In the genomic region with DNA sequence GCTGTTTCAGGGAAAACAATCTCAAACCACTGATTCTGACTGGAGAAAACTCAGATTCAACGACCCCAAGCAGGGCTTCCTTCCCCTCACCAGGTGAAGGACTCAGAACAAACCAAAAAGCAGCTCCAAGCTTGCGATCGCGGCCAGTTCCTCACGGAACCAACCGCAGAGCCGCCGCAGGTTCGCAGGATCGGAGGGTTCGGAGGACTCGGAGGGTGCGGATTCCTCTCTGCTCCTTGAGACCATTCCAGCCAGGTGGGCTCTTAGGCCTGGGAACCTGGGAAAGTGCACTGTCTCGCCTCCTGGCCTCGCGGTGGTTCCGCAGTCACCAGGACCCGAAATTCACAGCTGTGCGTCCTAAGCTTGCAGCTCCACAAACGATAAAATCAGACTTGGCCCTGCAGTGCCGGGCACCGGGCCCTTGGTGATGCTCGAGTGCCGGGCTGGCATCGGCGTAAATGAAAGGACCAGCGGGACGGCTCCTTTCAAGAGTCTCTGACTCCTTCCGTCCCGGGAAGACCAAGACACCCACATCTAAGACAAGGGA, we compare ENCODE assay signal across 8 cellular contexts.
DNase-seq lines count a peak whose midpoint lies in the region; ATAC-seq and TF ChIP-seq lines count a peak whose summit lies in the region.

No MANE protein-coding gene starts in this region.

- H3K9me3 ChIP-seq in SJCRH30 (replicated peaks): no peaks in the 10 kb centered on the region
- no peaks in the 10 kb centered on the region for H3K9me3 ChIP-seq in tibial artery

- H3K27me3 Mint-ChIP-seq in activated naive CD4-positive, alpha-beta T cell treated with anti-CD3 and anti-CD28 coated beads, Interleukin-2, amount 10 ng/mL, durations not matched to agents 7 days and 5 days: peaks cover 54% of the 10 kb centered on the region

- H3K4me1 Mint-ChIP-seq in activated naive CD4-positive, alpha-beta T cell treated with anti-CD3 and anti-CD28 coated beads, Interleukin-2, amount 10 ng/mL, durations not matched to agents 7 days and 5 days: peaks cover 26% of the 10 kb centered on the region

- intact Hi-C loops in tibial artery (cut with DNase I; ENCODE audit: low total_unique reads): loop anchor here (5.0 to 10.0 kb wide), 2 partner anchors 337 to 620 kb away; no protein-coding TSS in a partner anchor

- peak overlapping the region; percentile 67; the same call in 1 of the 2 replicates for H3K4me2 ChIP-seq in KMS-11

- H3K36me3 Mint-ChIP-seq in activated naive CD4-positive, alpha-beta T cell treated with anti-CD3 and anti-CD28 coated beads, Interleukin-2, amount 10 ng/mL, durations not matched to agents 7 days and 5 days: peaks cover 3% of the 10 kb centered on the region

- peak; percentile 92 for DNase-seq in EH (ENCODE audit: low read depth)
- DNase-seq in SJCRH30: peak; percentile 62 to 70
- peak; percentile 83 for DNase-seq in activated naive CD4-positive, alpha-beta T cell treated with anti-CD3 and anti-CD28 coated beads, Interleukin-2, amount 10 ng/mL, durations not matched to agents 7 days and 5 days
- DNase-seq in glomerular visceral epithelial cell (ENCODE audit: extremely low spot score): peak; percentile 92
- DNase-seq in omental fat pad (ENCODE audit: low spot score): peak; percentile 35
- peak; percentile 73 to 90 for DNase-seq in tibial artery

- H4K20me1 ChIP-seq in KMS-11 (ENCODE audit: insufficient read depth): no peaks in the 10 kb centered on the region

- H3K27ac Mint-ChIP-seq in activated naive CD4-positive, alpha-beta T cell treated with anti-CD3 and anti-CD28 coated beads, Interleukin-2, amount 10 ng/mL, durations not matched to agents 7 days and 5 days: peak overlapping the region; percentile 89

- peaks cover 2% of the 10 kb centered on the region for H3K9me3 Mint-ChIP-seq in activated naive CD4-positive, alpha-beta T cell treated with anti-CD3 and anti-CD28 coated beads, Interleukin-2, amount 10 ng/mL, durations not matched to agents 7 days and 5 days

- CTCF ChIA-PET in activated naive CD4-positive, alpha-beta T cell treated with anti-CD3 and anti-CD28 coated beads, Interleukin-2, amount 10 ng/mL, durations not matched to agents 7 days and 5 days (lab: Charles Lee): interaction anchor here (0.7 to 2.1 kb wide), 7 partner anchors 11 to 618 kb away, joined by 3 to 14 read pairs (median 4); no protein-coding TSS in a partner anchor

- ATAC-seq in GM21723 (IDR thresholded peaks at IDR 0.05; ENCODE audit: unreplicated experiment) (peak; percentile 71), omental fat pad (ENCODE audit: low FRiP score) (peak; percentile 78)

- H3K4me3 ChIP-seq in KMS-11 (IDR thresholded peaks at IDR 0.05; ENCODE audit: insufficient read depth, low read depth, low read length) (no peak overlapping the region), SJCRH30 (peak overlapping the region; percentile 69), tibial artery (peak overlapping the region; percentile 77 to 96)

- H3K4me1 ChIP-seq in KMS-11 (ENCODE audit: low read depth, poor library complexity, severe bottlenecking): peaks cover 4% of the 10 kb centered on the region
- H3K4me1 ChIP-seq in SJCRH30: no peaks in the 10 kb centered on the region
- H3K4me1 ChIP-seq in tibial artery: peaks cover 0 to 6% (median 3%) of the 10 kb centered on the region in 4 donors

- H2AFZ ChIP-seq in KMS-11 (ENCODE audit: low read depth): peak overlapping the region; percentile 85

- H3K79me2 ChIP-seq in KMS-11 (ENCODE audit: insufficient read depth, low read depth): no peaks in the 10 kb centered on the region

- H3K27me3 ChIP-seq in KMS-11 (ENCODE audit: insufficient read depth, low read depth) (no peaks in the 10 kb centered on the region), SJCRH30 (no peaks in the 10 kb centered on the region), tibial artery (no peaks in the 10 kb centered on the region)

- H3K27ac ChIP-seq in KMS-11 (peak overlapping the region; percentile 77), SJCRH30 (peak overlapping the region; percentile 18; the same call in 1 of the 2 replicates), tibial artery (peak overlapping the region; percentile 82 to 83)

- H3K36me3 ChIP-seq in KMS-11 (ENCODE audit: insufficient read depth): no peaks in the 10 kb centered on the region
- H3K36me3 ChIP-seq in SJCRH30: no peaks in the 10 kb centered on the region
- H3K36me3 ChIP-seq in tibial artery: no peaks in the 10 kb centered on the region

- TF ChIP-seq CTCF in KMS-11 (conservative IDR thresholded peaks at IDR 0.05; ENCODE audit: low read depth, low read length) (peak; percentile 51; the same call in 1 of the 2 replicates), omental fat pad (IDR thresholded peaks at IDR 0.05) (no peak), tibial artery (IDR thresholded peaks at IDR 0.05) (peak in 1 of 2 experiments; percentile 52)

- H3K9ac ChIP-seq in KMS-11: peak overlapping the region; percentile 72

- H3K4me3 Mint-ChIP-seq in activated naive CD4-positive, alpha-beta T cell treated with anti-CD3 and anti-CD28 coated beads, Interleukin-2, amount 10 ng/mL, durations not matched to agents 7 days and 5 days: peak overlapping the region; percentile 95

Comparison
In these comparisons a context has a peak if more than half of its experiments do, and no peak if none do; other contexts are left out.
1. DNase-seq: peak in every context shown above with its lines; median percentile 92 in EH; 92 in glomerular visceral epithelial cell; 83 in activated naive CD4-positive, alpha-beta T cell treated with anti-CD3 and anti-CD28 coated beads, Interleukin-2, amount 10 ng/mL, durations not matched to agents 7 days and 5 days; 82 in tibial artery; 66 in SJCRH30; 35 in omental fat pad.
2. H3K27ac ChIP-seq: peak in every context shown above with its lines; median percentile 82 in tibial artery; 77 in KMS-11; 18 in SJCRH30.